Comparison of ENCODE assay signal across 8 cellular contexts in genomic region chr19:44003461-44004134, GRCh38. TPM values are rescaled to one million over a fixed set of nuclear protein-coding genes. Genes with fewer than 3 reads are reported as not detected.
DNase-seq lines count a peak whose midpoint lies in the region; ATAC-seq, FAIRE-seq and TF ChIP-seq lines count a peak whose summit lies in the region.

No MANE protein-coding gene starts in this region.

- H3K9me3 ChIP-seq in WERI-Rb-1 (ENCODE audit: severe bottlenecking) (no peaks in the 10 kb centered on the region), osteoblast (ENCODE audit: low read depth, low read length) (no peaks in the 10 kb centered on the region)

- peak overlapping the region; percentile 99 for H3K4me2 ChIP-seq in osteoblast (ENCODE audit: insufficient read depth, low read length)

- H2AFZ ChIP-seq in osteoblast (ENCODE audit: low read length), result peak overlapping the region; percentile 100

- H3K79me2 ChIP-seq in osteoblast (ENCODE audit: insufficient read depth, low read length), result peaks cover 18% of the 10 kb centered on the region

- H3K27ac ChIP-seq in WERI-Rb-1, result no peak overlapping the region; the same call in 1 of the 2 replicates
- H3K27ac ChIP-seq in foreskin keratinocyte, result no peak overlapping the region
- peak overlapping the region; percentile 84 for H3K27ac ChIP-seq in osteoblast (ENCODE audit: low read depth, low read length)

- peak; percentile 28 for ATAC-seq in foreskin keratinocyte

- FAIRE-seq in GM18507 (lab: Jason Lieb, UNC), result peak; percentile 63

- H3K4me1 ChIP-seq in foreskin keratinocyte (no peaks in the 10 kb centered on the region), osteoblast (ENCODE audit: insufficient read depth, low read length) (peaks cover 12% of the 10 kb centered on the region)

- H4K20me1 ChIP-seq in osteoblast (ENCODE audit: insufficient read depth, low read length), result no peaks in the 10 kb centered on the region

- TF ChIP-seq CTCF in WERI-Rb-1 (IDR thresholded peaks at IDR 0.05; ENCODE audit: low read depth, low read length), result no peak
- peak; percentile 26 for TF ChIP-seq CTCF in foreskin keratinocyte (conservative IDR thresholded peaks at IDR 0.05)
- peak; percentile 14 for TF ChIP-seq CTCF in osteoblast (IDR thresholded peaks at IDR 0.05; ENCODE audit: extremely low read depth, low read depth, low read length)

- H3K4me3 ChIP-seq in WERI-Rb-1 (ENCODE audit: low read depth, low read length), result peak overlapping the region; percentile 98
- peak overlapping the region; percentile 90 for H3K4me3 ChIP-seq in osteoblast (ENCODE audit: insufficient read depth, low read length)

- H3K27me3 ChIP-seq in WERI-Rb-1 (ENCODE audit: insufficient read depth, low read depth, severe bottlenecking) (no peaks in the 10 kb centered on the region), foreskin keratinocyte (no peaks in the 10 kb centered on the region), osteoblast (ENCODE audit: insufficient read depth, low read length) (no peaks in the 10 kb centered on the region)

- H3K36me3 ChIP-seq in WERI-Rb-1, result peaks cover 20% of the 10 kb centered on the region
- peaks cover 10% of the 10 kb centered on the region for H3K36me3 ChIP-seq in osteoblast (ENCODE audit: insufficient read depth, low read length)

- peak; percentile 23 for DNase-seq in AG08395 (ENCODE audit: low spot score)
- DNase-seq in GM18507 (ENCODE audit: extremely low spot score, insufficient read length, low read depth), result no peak
- DNase-seq in HT-29 (ENCODE audit: low spot score), result peak; percentile 54
- no peak for DNase-seq in WERI-Rb-1
- peak in 1 of 2 donors; percentile 17 for DNase-seq in foreskin keratinocyte
- DNase-seq in osteoblast (ENCODE audit: insufficient read length, low spot score, missing footprints), result peak; percentile 8
- no peak for DNase-seq in stimulated activated naive CD4-positive, alpha-beta T cell treated with Interleukin-2 at 50 U/mL for 16 hours (lab: John Stamatoyannopoulos, UW)
- no peak for DNase-seq in cortex of kidney (lab: John Stamatoyannopoulos, UW)

RNA-seq across cellular contexts. Expression of gene ZNF230, which starts 0.8 kb away (rescaled TPM):
- 0.53 and 1.8 TPM in 2 replicates for total RNA-seq in HT-29 (2014; rRNA removed; shearing (Covaris generic))
- total RNA-seq in foreskin keratinocyte, result 2.3 TPM in 2 replicates
- polyA plus RNA-seq in foreskin keratinocyte, result 0.81 and 0.99 TPM in 2 replicates
- 7.1 and 7.2 TPM in 2 replicates for total RNA-seq in osteoblast

RNA-seq across cellular contexts. Expression of gene ZNF155, which starts 19.6 kb away (rescaled TPM):
- total RNA-seq in HT-29 (2014; rRNA removed; shearing (Covaris generic)), result 3.2 and 5.7 TPM in 2 replicates
- 5.1 and 6.5 TPM in 2 replicates for total RNA-seq in foreskin keratinocyte
- 2.6 and 3.1 TPM in 2 replicates for polyA plus RNA-seq in foreskin keratinocyte
- 6.5 and 10.0 TPM in 2 replicates for total RNA-seq in osteoblast

RNA-seq across cellular contexts. Expression of gene ZNF222, which starts 21.6 kb away (rescaled TPM):
- 1.8 and 2.0 TPM in 2 replicates for total RNA-seq in HT-29 (2014; rRNA removed; shearing (Covaris generic))
- total RNA-seq in foreskin keratinocyte, result 3.0 and 3.1 TPM in 2 replicates
- polyA plus RNA-seq in foreskin keratinocyte, result 1.5 and 1.9 TPM in 2 replicates
- 6.8 and 7.6 TPM in 2 replicates for total RNA-seq in osteoblast

RNA-seq across cellular contexts. Expression of gene ZNF223, which starts 48.2 kb away (rescaled TPM):
- total RNA-seq in HT-29 (2014; rRNA removed; shearing (Covaris generic)), result 2.3 and 2.7 TPM in 2 replicates
- 3.6 and 4.2 TPM in 2 replicates for total RNA-seq in foreskin keratinocyte
- polyA plus RNA-seq in foreskin keratinocyte, result 1.3 and 1.6 TPM in 2 replicates
- total RNA-seq in osteoblast, result 5.8 and 6.8 TPM in 2 replicates

RNA-seq across cellular contexts. Expression of gene ZNF221, which starts 52.6 kb away (rescaled TPM):
- total RNA-seq in HT-29 (2014; rRNA removed; shearing (Covaris generic)), result 0.68 and 0.97 TPM in 2 replicates
- total RNA-seq in foreskin keratinocyte (3.7 TPM in 2 replicates), osteoblast (9.0 and 9.7 TPM in 2 replicates)
- 0.22 and 0.47 TPM in 2 replicates for polyA plus RNA-seq in foreskin keratinocyte

Comparison
In these comparisons a context has a peak if more than half of its experiments do, and no peak if none do; other contexts are left out.
1. DNase-seq: peak in AG08395 (single experiment), HT-29 (single experiment) and osteoblast (single experiment); none in GM18507 (single experiment), WERI-Rb-1 (single experiment), stimulated activated naive CD4-positive, alpha-beta T cell treated with Interleukin-2 at 50 U/mL for 16 hours (single experiment) and cortex of kidney (single experiment).